ENCODE assay signal across 1 cellular context in genomic region chr12:1481326-1481725, GRCh38.
TF ChIP-seq lines count a peak whose summit lies in the region.

No MANE protein-coding gene starts in this region.

TF ChIP-seq in IMR-90, 13 proteins besides CTCF, POLR2A, EP300 and RAD21:
- TF ChIP-seq RFX5 (IDR thresholded peaks at IDR 0.05; ENCODE audit: low read depth, low read length) = no peak
- no peak for TF ChIP-seq SMC3 (IDR thresholded peaks at IDR 0.05; ENCODE audit: low read depth, low read length)
- TF ChIP-seq MAFK (IDR thresholded peaks at IDR 0.05; ENCODE audit: low read depth, low read length) = no peak
- TF ChIP-seq BHLHE40 (IDR thresholded peaks at IDR 0.05; ENCODE audit: low read depth, low read length) = no peak
- TF ChIP-seq MXI1 (IDR thresholded peaks at IDR 0.05; ENCODE audit: borderline replicate concordance, low read depth, low read length) = no peak
- TF ChIP-seq CEBPB (IDR thresholded peaks at IDR 0.05; ENCODE audit: low read depth, low read length) = no peak
- TF ChIP-seq NFE2L2 (IDR thresholded peaks at IDR 0.05; ENCODE audit: low read depth, low read length) = no peak
- no peak for TF ChIP-seq ELK1 (IDR thresholded peaks at IDR 0.05; ENCODE audit: borderline replicate concordance, low read depth, low read length)
- no peak for TF ChIP-seq CHD1 (IDR thresholded peaks at IDR 0.05; ENCODE audit: low read depth, low read length)
- TF ChIP-seq FOS (IDR thresholded peaks at IDR 0.05; ENCODE audit: low read depth, low read length) = no peak
- no peak for TF ChIP-seq MAZ (IDR thresholded peaks at IDR 0.05; ENCODE audit: borderline replicate concordance, low read depth, low read length)
- TF ChIP-seq RCOR1 (IDR thresholded peaks at IDR 0.05; ENCODE audit: insufficient replicate concordance, low read length) = no peak
- no peak for TF ChIP-seq USF2 (IDR thresholded peaks at IDR 0.05; ENCODE audit: low read depth, low read length)
